In genomic region chr9:4430492-4431261, GRCh38 we compare ENCODE assay signal across 17 cellular contexts. TPM values are rescaled to one million over a fixed set of nuclear protein-coding genes. Genes with fewer than 3 reads are reported as not detected.
DNase-seq lines count a peak whose midpoint lies in the region; ATAC-seq and TF ChIP-seq lines count a peak whose summit lies in the region.
"Had no signal": no experiment of that assay in that cellular context is flagged by ENCODE, and none has a peak within 500 bp of the region (broad histone marks: within the 10 kb centered on the region; RNA-seq: fewer than 3 reads in every experiment).

No MANE protein-coding gene starts in this region.

- no peak overlapping the region for H3K9ac ChIP-seq in neural progenitor cell

- H4K20me1 ChIP-seq in neural progenitor cell (ENCODE audit: low read depth) = no peaks in the 10 kb centered on the region

- DNase-seq in left ventricle myocardium inferior (no peak), left ventricle myocardium superior (no peak), Peyer's patch (peak in 1 of 3 donors; percentile 58), germinal center (ENCODE audit: low spot score) (peak; percentile 5), upper lobe of right lung (no peak), neural progenitor cell (ENCODE audit: low spot score) (no peak)
- DNase-seq: activated CD4-positive, CD25-positive, alpha-beta regulatory T cell; adrenal gland; heart left ventricle; lower lobe of right lung; NCI-H1436 treated with DMSO at 0.1 percent for 48 hours; NCI-H774; upper lobe of left lung had no signal

- H3K9me3 ChIP-seq in left ventricle myocardium inferior (replicated peaks) = no peaks in the 10 kb centered on the region
- H3K9me3 ChIP-seq in Peyer's patch = no peaks in the 10 kb centered on the region
- no peaks in the 10 kb centered on the region for H3K9me3 ChIP-seq in upper lobe of right lung
- H3K9me3 ChIP-seq in neural progenitor cell (ENCODE audit: low read depth) = no peaks in the 10 kb centered on the region
- H3K9me3 ChIP-seq: adrenal gland, heart left ventricle, lower lobe of right lung, upper lobe of left lung had no signal

- H3K36me3 Mint-ChIP-seq in neural progenitor cell = no peaks in the 10 kb centered on the region

- no peak overlapping the region for H3K27ac Mint-ChIP-seq in neural progenitor cell

- no peaks in the 10 kb centered on the region for H3K36me3 ChIP-seq in left ventricle myocardium inferior
- no peaks in the 10 kb centered on the region for H3K36me3 ChIP-seq in Peyer's patch
- no peaks in the 10 kb centered on the region for H3K36me3 ChIP-seq in upper lobe of right lung
- no peaks in the 10 kb centered on the region for H3K36me3 ChIP-seq in neural progenitor cell
- H3K36me3 ChIP-seq: adrenal gland, heart left ventricle, lower lobe of right lung, upper lobe of left lung had no signal

- H3K4me2 ChIP-seq in neural progenitor cell = no peak overlapping the region

- H3K4me3 Mint-ChIP-seq in neural progenitor cell = no peak overlapping the region

- H3K27me3 ChIP-seq in left ventricle myocardium inferior (ENCODE audit: low read depth) = no peaks in the 10 kb centered on the region
- no peaks in the 10 kb centered on the region for H3K27me3 ChIP-seq in Peyer's patch
- no peaks in the 10 kb centered on the region for H3K27me3 ChIP-seq in upper lobe of right lung
- no peaks in the 10 kb centered on the region for H3K27me3 ChIP-seq in neural progenitor cell
- H3K27me3 ChIP-seq: adrenal gland, heart left ventricle, upper lobe of left lung had no signal

- ATAC-seq in left ventricle myocardium superior (no peak), upper lobe of right lung (peak; percentile 43), GM18505 (IDR thresholded peaks at IDR 0.05; ENCODE audit: unreplicated experiment) (no peak), GM21367 (IDR thresholded peaks at IDR 0.05; ENCODE audit: unreplicated experiment) (no peak)
- ATAC-seq: HCT116, heart left ventricle, lower lobe of right lung had no signal

- H3K79me2 ChIP-seq in neural progenitor cell (ENCODE audit: low read depth) = no peaks in the 10 kb centered on the region

- H3K27me3 Mint-ChIP-seq in neural progenitor cell (ENCODE audit: insufficient read depth, low read depth) = no peaks in the 10 kb centered on the region

- H3K4me1 ChIP-seq in left ventricle myocardium inferior = peaks cover 9% of the 10 kb centered on the region
- peaks cover 0 to 23% (median 0%) of the 10 kb centered on the region in 4 donors for H3K4me1 ChIP-seq in Peyer's patch
- peaks cover 11% of the 10 kb centered on the region for H3K4me1 ChIP-seq in upper lobe of right lung
- H3K4me1 ChIP-seq in neural progenitor cell = no peaks in the 10 kb centered on the region

- no peaks in the 10 kb centered on the region for H3F3A ChIP-seq in neural progenitor cell (ENCODE audit: low read depth)

- no peak overlapping the region for H3K4me3 ChIP-seq in left ventricle myocardium inferior
- peak overlapping the region in 1 of 4 donors; percentile 13 for H3K4me3 ChIP-seq in Peyer's patch
- no peak overlapping the region for H3K4me3 ChIP-seq in upper lobe of right lung
- H3K4me3 ChIP-seq in neural progenitor cell = no peak overlapping the region
- H3K4me3 ChIP-seq: adrenal gland, heart left ventricle, lower lobe of right lung, SK-N-MC, upper lobe of left lung had no signal

- no peaks in the 10 kb centered on the region for H3K4me1 Mint-ChIP-seq in neural progenitor cell

- no peak for TF ChIP-seq CTCF in left ventricle myocardium inferior (IDR thresholded peaks at IDR 0.05; ENCODE audit: borderline replicate concordance)
- TF ChIP-seq CTCF in Peyer's patch (IDR thresholded peaks at IDR 0.05) = peak in 1 of 6 experiments; percentile 25
- TF ChIP-seq CTCF in upper lobe of right lung (IDR thresholded peaks at IDR 0.05) = no peak
- no peak for TF ChIP-seq CTCF in neural progenitor cell (IDR thresholded peaks at IDR 0.05)

- H3K27ac ChIP-seq in left ventricle myocardium inferior (replicated peaks) (peak overlapping the region; percentile 38), Peyer's patch (peak overlapping the region in 3 of 4 donors; percentile 42 to 83 (median 62)), upper lobe of right lung (peak overlapping the region; percentile 30), neural progenitor cell (no peak overlapping the region)
- H3K27ac ChIP-seq: lower lobe of right lung, SK-N-MC, upper lobe of left lung had no signal

- intact Hi-C loops in left ventricle myocardium inferior (cut with micrococcal nuclease) = no loop called here
- intact Hi-C loops in left ventricle myocardium superior (cut with micrococcal nuclease) = no loop called here
- intact Hi-C loops in upper lobe of right lung (cut with DNase I) = no loop called here

- TF ChIP-seq POLR2A in Peyer's patch (IDR thresholded peaks at IDR 0.05) (no peak), GM18505 (IDR thresholded peaks at IDR 0.05; ENCODE audit: borderline replicate concordance, extremely low read depth, insufficient read depth, insufficient read length) (no peak)

- H2AFZ ChIP-seq in neural progenitor cell (replicated peaks) = no peak overlapping the region

- H3K9me3 Mint-ChIP-seq in neural progenitor cell = no peaks in the 10 kb centered on the region

RNA-seq across cellular contexts. Expression of gene SLC1A1, which starts 59.6 kb away (rescaled TPM):
- total RNA-seq in left ventricle myocardium inferior (3.1 TPM), left ventricle myocardium superior (2.1 TPM), Peyer's patch (100 to 1,000 TPM in 2 of 4 donors, 10 to 100 TPM in 1, 1 to 10 TPM in 1; 5.0 to 357 (median 145) TPM), upper lobe of right lung (52.7 TPM), neural progenitor cell (ENCODE audit: low replicate concordance) (12.5 and 16.2 TPM in 2 replicates)
